Comparison of ENCODE assay signal across 9 cellular contexts in genomic region chr10:61975107-61975932, GRCh38.
DNase-seq lines count a peak whose midpoint lies in the region; ATAC-seq and TF ChIP-seq lines count a peak whose summit lies in the region.
"Had no signal": no experiment of that assay in that cellular context is flagged by ENCODE, and none has a peak within 500 bp of the region (broad histone marks: within the 10 kb centered on the region; RNA-seq: fewer than 3 reads in every experiment).

No MANE protein-coding gene starts in this region.

- H3K9me3 ChIP-seq in BE2C (no peaks in the 10 kb centered on the region), muscle layer of colon (ENCODE audit: low read length) (no peaks in the 10 kb centered on the region)
- H3K9me3 ChIP-seq in effector memory CD4-positive, alpha-beta T cell (ENCODE audit: control insufficient read depth, low read length): no peaks in the 10 kb centered on the region

- TF ChIP-seq CTCF in BE2C (IDR thresholded peaks at IDR 0.05; ENCODE audit: low read depth, low read length) (no peak), GM20000 (IDR thresholded peaks at IDR 0.05; ENCODE audit: extremely low read depth, missing control alignments) (no peak)

- DNase-seq in BE2C: peak; percentile 30
- DNase-seq in astrocyte of the hippocampus (ENCODE audit: low read depth, low spot score): peak; percentile 39
- no peak for DNase-seq in effector memory CD4-positive, alpha-beta T cell
- DNase-seq in GM20000 (ENCODE audit: low spot score): no peak
- no peak for DNase-seq in hippocampal formation (lab: John Stamatoyannopoulos, UW)

- peak overlapping the region; percentile 21 for H3K4me3 ChIP-seq in BE2C (ENCODE audit: low read depth, low read length)
- H3K4me3 ChIP-seq in muscle layer of colon (ENCODE audit: low read depth in 1 of 2, low read length in 2 of 2): no peak overlapping the region
- no peak overlapping the region for H3K4me3 ChIP-seq in effector memory CD4-positive, alpha-beta T cell (ENCODE audit: insufficient read depth, low read depth, low read length, poor library complexity, severe bottlenecking)

- H3K27ac ChIP-seq in muscle layer of colon (ENCODE audit: low read depth, low read length): peak overlapping the region; percentile 64
- no peak overlapping the region for H3K27ac ChIP-seq in effector memory CD4-positive, alpha-beta T cell (ENCODE audit: insufficient read depth, low read length, poor library complexity, severe bottlenecking)
- H3K27ac ChIP-seq: HL-60 had no signal

- H3K27me3 ChIP-seq in BE2C (no peaks in the 10 kb centered on the region), muscle layer of colon (ENCODE audit: control insufficient read depth in 1 of 2, insufficient read depth in 2 of 2, low read length in 2 of 2) (no peaks in the 10 kb centered on the region)
- H3K27me3 ChIP-seq in effector memory CD4-positive, alpha-beta T cell (replicated peaks; ENCODE audit: control insufficient read depth, insufficient read depth, low read length, poor library complexity, severe bottlenecking): no peaks in the 10 kb centered on the region

- ATAC-seq in GM19463 (IDR thresholded peaks at IDR 0.05; ENCODE audit: unreplicated experiment) (peak; percentile 89), HG03469 (IDR thresholded peaks at IDR 0.05; ENCODE audit: unreplicated experiment) (peak; percentile 60)

- H3K9ac ChIP-seq in muscle layer of colon (ENCODE audit: low read length): no peak overlapping the region

- H3K36me3 ChIP-seq in BE2C (no peaks in the 10 kb centered on the region), muscle layer of colon (ENCODE audit: insufficient read depth, low read length) (no peaks in the 10 kb centered on the region)
- H3K36me3 ChIP-seq in effector memory CD4-positive, alpha-beta T cell (ENCODE audit: control insufficient read depth, insufficient read depth, low read length): no peaks in the 10 kb centered on the region

- H3K4me1 ChIP-seq in BE2C: peaks cover 22% of the 10 kb centered on the region
- peaks cover 56% of the 10 kb centered on the region for H3K4me1 ChIP-seq in muscle layer of colon (ENCODE audit: insufficient read depth, low read length)
- H3K4me1 ChIP-seq in effector memory CD4-positive, alpha-beta T cell (ENCODE audit: control insufficient read depth, insufficient read depth, low read length, poor library complexity, severe bottlenecking): no peaks in the 10 kb centered on the region

Comparison
In these comparisons a context has a peak if more than half of its experiments do, and no peak if none do; other contexts are left out.
1. DNase-seq: peak in BE2C (single experiment) and astrocyte of the hippocampus (single experiment); none in effector memory CD4-positive, alpha-beta T cell (0 of 3), GM20000 (single experiment) and hippocampal formation (0 of 2).